In genomic region chr19:15250635-15250993, GRCh38 we compare ENCODE assay signal across 1 cellular context.
TF ChIP-seq lines count a peak whose summit lies in the region.

No MANE protein-coding gene starts in this region.

TF ChIP-seq in GM23338, 12 proteins besides CTCF, POLR2A, EP300 and RAD21 (continued from another document):
- TF ChIP-seq ZNF462 (CRISPR knock-in tag; IDR thresholded peaks at IDR 0.05), result no peak
- no peak for TF ChIP-seq ZNF331 (CRISPR knock-in tag; IDR thresholded peaks at IDR 0.05; ENCODE audit: low read depth)
- TF ChIP-seq ZNF114 (CRISPR knock-in tag; IDR thresholded peaks at IDR 0.05), result no peak
- TF ChIP-seq CREB1 (CRISPR knock-in tag; IDR thresholded peaks at IDR 0.05; ENCODE audit: low read depth), result no peak
- TF ChIP-seq, protein P1, sequence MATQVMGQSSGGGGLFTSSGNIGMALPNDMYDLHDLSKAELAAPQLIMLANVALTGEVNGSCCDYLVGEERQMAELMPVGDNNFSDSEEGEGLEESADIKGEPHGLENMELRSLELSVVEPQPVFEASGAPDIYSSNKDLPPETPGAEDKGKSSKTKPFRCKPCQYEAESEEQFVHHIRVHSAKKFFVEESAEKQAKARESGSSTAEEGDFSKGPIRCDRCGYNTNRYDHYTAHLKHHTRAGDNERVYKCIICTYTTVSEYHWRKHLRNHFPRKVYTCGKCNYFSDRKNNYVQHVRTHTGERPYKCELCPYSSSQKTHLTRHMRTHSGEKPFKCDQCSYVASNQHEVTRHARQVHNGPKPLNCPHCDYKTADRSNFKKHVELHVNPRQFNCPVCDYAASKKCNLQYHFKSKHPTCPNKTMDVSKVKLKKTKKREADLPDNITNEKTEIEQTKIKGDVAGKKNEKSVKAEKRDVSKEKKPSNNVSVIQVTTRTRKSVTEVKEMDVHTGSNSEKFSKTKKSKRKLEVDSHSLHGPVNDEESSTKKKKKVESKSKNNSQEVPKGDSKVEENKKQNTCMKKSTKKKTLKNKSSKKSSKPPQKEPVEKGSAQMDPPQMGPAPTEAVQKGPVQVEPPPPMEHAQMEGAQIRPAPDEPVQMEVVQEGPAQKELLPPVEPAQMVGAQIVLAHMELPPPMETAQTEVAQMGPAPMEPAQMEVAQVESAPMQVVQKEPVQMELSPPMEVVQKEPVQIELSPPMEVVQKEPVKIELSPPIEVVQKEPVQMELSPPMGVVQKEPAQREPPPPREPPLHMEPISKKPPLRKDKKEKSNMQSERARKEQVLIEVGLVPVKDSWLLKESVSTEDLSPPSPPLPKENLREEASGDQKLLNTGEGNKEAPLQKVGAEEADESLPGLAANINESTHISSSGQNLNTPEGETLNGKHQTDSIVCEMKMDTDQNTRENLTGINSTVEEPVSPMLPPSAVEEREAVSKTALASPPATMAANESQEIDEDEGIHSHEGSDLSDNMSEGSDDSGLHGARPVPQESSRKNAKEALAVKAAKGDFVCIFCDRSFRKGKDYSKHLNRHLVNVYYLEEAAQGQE (IDR thresholded peaks at IDR 0.05; ENCODE audit: unreplicated experiment), result no peak
- TF ChIP-seq, protein P2, sequence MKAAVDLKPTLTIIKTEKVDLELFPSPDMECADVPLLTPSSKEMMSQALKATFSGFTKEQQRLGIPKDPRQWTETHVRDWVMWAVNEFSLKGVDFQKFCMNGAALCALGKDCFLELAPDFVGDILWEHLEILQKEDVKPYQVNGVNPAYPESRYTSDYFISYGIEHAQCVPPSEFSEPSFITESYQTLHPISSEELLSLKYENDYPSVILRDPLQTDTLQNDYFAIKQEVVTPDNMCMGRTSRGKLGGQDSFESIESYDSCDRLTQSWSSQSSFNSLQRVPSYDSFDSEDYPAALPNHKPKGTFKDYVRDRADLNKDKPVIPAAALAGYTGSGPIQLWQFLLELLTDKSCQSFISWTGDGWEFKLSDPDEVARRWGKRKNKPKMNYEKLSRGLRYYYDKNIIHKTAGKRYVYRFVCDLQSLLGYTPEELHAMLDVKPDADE (IDR thresholded peaks at IDR 0.05), result no peak
- no peak for TF ChIP-seq JUNB (IDR thresholded peaks at IDR 0.05; ENCODE audit: unreplicated experiment)
- no peak for TF ChIP-seq EZH2 (IDR thresholded peaks at IDR 0.05; ENCODE audit: low read depth, unreplicated experiment)
- no peak for TF ChIP-seq POLR2AphosphoS5 (IDR thresholded peaks at IDR 0.05; ENCODE audit: low read depth)
